Comparison of ENCODE assay signal across 7 cellular contexts in genomic region chr16:68311316-68311620, GRCh38.
DNase-seq lines count a peak whose midpoint lies in the region; ATAC-seq, FAIRE-seq and TF ChIP-seq lines count a peak whose summit lies in the region.

No MANE protein-coding gene starts in this region.

- TF ChIP-seq CTCF in brain microvascular endothelial cell (IDR thresholded peaks at IDR 0.05; ENCODE audit: low read depth, low read length, missing control alignments), result no peak

- peaks cover 17 to 19% of the 10 kb centered on the region in 2 donors for H3K4me1 ChIP-seq in mucosa of rectum (ENCODE audit: control insufficient read depth in 2 of 2, insufficient read depth in 2 of 2, low read length in 2 of 2)

- H3K27me3 ChIP-seq in brain microvascular endothelial cell (replicated peaks) (no peaks in the 10 kb centered on the region), mucosa of rectum (ENCODE audit: control insufficient read depth in 2 of 2, insufficient read depth in 2 of 2, low read length in 2 of 2) (no peaks in the 10 kb centered on the region)

- H3K4me3 ChIP-seq in brain microvascular endothelial cell (ENCODE audit: low read depth, low read length) (peak overlapping the region; percentile 80), mucosa of rectum (ENCODE audit: low read length in 2 of 2) (peak overlapping the region; percentile 90 to 98)

- in situ Hi-C loops in brain microvascular endothelial cell (cut with HindIII; ENCODE audit: low pct_ligation_motif_present, low sequenced_read_pairs), result no loop called here

- peaks cover 17% of the 10 kb centered on the region for H3K36me3 ChIP-seq in brain microvascular endothelial cell (replicated peaks)
- H3K36me3 ChIP-seq in mucosa of rectum (ENCODE audit: control insufficient read depth in 2 of 2, insufficient read depth in 2 of 2, low read length in 2 of 2), result peaks cover 5 to 31% of the 10 kb centered on the region in 2 donors

- H3K9me3 ChIP-seq in mucosa of rectum (ENCODE audit: control insufficient read depth in 2 of 2, low read length in 2 of 2), result no peaks in the 10 kb centered on the region

- FAIRE-seq in H54 (lab: Jason Lieb, UNC), result no peak

- H3K9ac ChIP-seq in mucosa of rectum (ENCODE audit: low read depth in 1 of 2, low read length in 2 of 2), result peak overlapping the region; percentile 80 to 97

- DNase-seq in NCI-H1092 (lab: John Stamatoyannopoulos, UW) (peak; percentile 33), brain microvascular endothelial cell (peak; percentile 24), T-helper 9 cell (no peak), H54 (ENCODE audit: insufficient read length, low spot score) (no peak)
- no peak for DNase-seq in activated effector memory CD4-positive, alpha-beta T cell treated with Interleukin-2 at 50 U/mL for 16 hours

- H3K27ac ChIP-seq in brain microvascular endothelial cell, result peak overlapping the region; percentile 83
- H3K27ac ChIP-seq in mucosa of rectum (ENCODE audit: low read depth in 2 of 2, low read length in 2 of 2), result peak overlapping the region; percentile 80 to 88

- TF ChIP-seq POLR2A in H54 (IDR thresholded peaks at IDR 0.05; ENCODE audit: low read depth, low read length), result no peak

- peak; percentile 43 for ATAC-seq in GM18499 (IDR thresholded peaks at IDR 0.05; ENCODE audit: insufficient read depth, unreplicated experiment)

Comparison
In these comparisons a context has a peak if more than half of its experiments do, and no peak if none do; other contexts are left out.
1. DNase-seq: peak in NCI-H1092 (single experiment) and brain microvascular endothelial cell (single experiment); none in activated effector memory CD4-positive, alpha-beta T cell treated with Interleukin-2 at 50 U/mL for 16 hours (single experiment), T-helper 9 cell (single experiment) and H54 (single experiment).